In the genomic region with DNA sequence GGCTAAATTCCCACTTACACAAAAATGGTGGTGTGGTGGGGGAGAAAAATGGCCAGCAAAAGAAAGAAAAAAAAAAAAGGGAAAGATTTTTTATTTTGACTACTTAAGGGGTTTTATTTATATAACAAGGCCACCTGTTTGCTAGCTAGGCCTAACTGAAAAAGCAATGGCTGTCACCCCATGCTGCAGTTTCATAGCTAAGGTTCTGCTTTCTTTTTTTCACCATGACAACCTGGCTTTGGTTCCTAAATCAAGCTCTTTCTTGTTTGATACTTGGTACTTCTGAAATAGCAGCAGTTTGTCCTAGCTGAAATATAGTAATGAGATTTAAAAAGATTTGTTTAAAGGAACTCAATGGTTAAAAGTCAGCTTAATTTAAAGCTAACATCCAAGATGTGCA, we compare ENCODE assay signal across 30 cellular contexts.
A peak's percentile ranks its signal among the peaks of the same experiment; 100 is the strongest.
DNase-seq lines count a peak whose midpoint lies in the region; ATAC-seq lines count a peak whose summit lies in the region.
"Had no signal": no experiment of that assay in that cellular context is flagged by ENCODE, and none has a peak within 500 bp of the region (broad histone marks: within the 10 kb centered on the region; RNA-seq: fewer than 3 reads in every experiment).

No MANE protein-coding gene starts in this region.

- no peak overlapping the region for H3K27ac Mint-ChIP-seq in activated CD4-positive, alpha-beta T cell treated with anti-CD3 and anti-CD28 coated beads, Interleukin-2, amount 10 ng/mL, durations not matched to agents 24 days and 14 days
- H3K27ac Mint-ChIP-seq: activated naive CD8-positive, alpha-beta T cell treated with anti-CD3 and anti-CD28 coated beads, Interleukin-2, amount 10 ng/mL, durations not matched to agents 7 days and 5 days; dendritic cell treated with granulocyte-macrophage colony-stimulating factor and Interleukin-4, amounts not matched to agents 40 ng/mL and 50 ng/mL, for 4 days; IgD-negative memory B cell; neural progenitor cell; T-helper 17 cell had no signal

- intact Hi-C loops in activated CD4-positive, alpha-beta T cell treated with anti-CD3 and anti-CD28 coated beads, Interleukin-2, amount 10 ng/mL, durations not matched to agents 24 days and 14 days (cut with micrococcal nuclease), result no loop called here
- intact Hi-C loops in Right ventricle myocardium superior (cut with DNase I), result no loop called here

- peak; percentile 82 for ATAC-seq in GM18499 (IDR thresholded peaks at IDR 0.05; ENCODE audit: insufficient read depth, unreplicated experiment)
- peak; percentile 61 for ATAC-seq in GM19463 (IDR thresholded peaks at IDR 0.05; ENCODE audit: unreplicated experiment)
- ATAC-seq in HG03432 (IDR thresholded peaks at IDR 0.05; ENCODE audit: unreplicated experiment), result peak; percentile 44
- ATAC-seq in Right ventricle myocardium superior (ENCODE audit: poor library complexity), result no peak
- no peak for ATAC-seq in GM18907 (IDR thresholded peaks at IDR 0.05; ENCODE audit: unreplicated experiment)
- ATAC-seq: heart right ventricle, right lobe of liver, T-helper 17 cell had no signal

- DNase-seq in medulla oblongata (ENCODE audit: extremely low spot score) (peak; percentile 26), Right ventricle myocardium superior (no peak)
- no peak for DNase-seq in activated CD4-positive, alpha-beta T cell treated with anti-CD3 and anti-CD28 coated beads, Interleukin-2, amount 10 ng/mL, durations not matched to agents 24 days and 14 days
- DNase-seq: activated CD4-positive, CD25-positive, alpha-beta regulatory T cell treated with anti-CD3 and anti-CD28 coated beads, Interleukin-2, amount 50 U/mL, for 72 hours; activated naive CD8-positive, alpha-beta T cell treated with anti-CD3 and anti-CD28 coated beads, Interleukin-2, amount 10 ng/mL, durations not matched to agents 7 days and 5 days; activated T-cell treated with anti-CD3 and anti-CD28 coated beads for 4 hours; C1 segment of cervical spinal cord; central memory CD4-positive, alpha-beta T cell; COR-L47; DND-41; esophagus squamous epithelium; foreskin melanocyte; heart right ventricle; NCI-H1105 treated with DMSO at 0.1 percent for 48 hours; NCI-H2029; NCI-H2227 treated with DMSO at 0.1 percent for 48 hours; NCI-H69; posterior cingulate gyrus; right lobe of liver; SK-N-SH; stimulated activated CD4-positive, alpha-beta T cell treated with anti-CD3 and anti-CD28 coated beads, Interleukin-2, amount 100 ng/mL, for 48 hours; T-helper 17 cell; trophoblast cell had no signal

- H3K27me3 Mint-ChIP-seq in activated CD4-positive, alpha-beta T cell treated with anti-CD3 and anti-CD28 coated beads, Interleukin-2, amount 10 ng/mL, durations not matched to agents 24 days and 14 days, result no peaks in the 10 kb centered on the region
- H3K27me3 Mint-ChIP-seq: activated naive CD8-positive, alpha-beta T cell treated with anti-CD3 and anti-CD28 coated beads, Interleukin-2, amount 10 ng/mL, durations not matched to agents 7 days and 5 days; dendritic cell treated with granulocyte-macrophage colony-stimulating factor and Interleukin-4, amounts not matched to agents 40 ng/mL and 50 ng/mL, for 4 days; IgD-negative memory B cell had no signal

- no peaks in the 10 kb centered on the region for H3K36me3 Mint-ChIP-seq in activated CD4-positive, alpha-beta T cell treated with anti-CD3 and anti-CD28 coated beads, Interleukin-2, amount 10 ng/mL, durations not matched to agents 24 days and 14 days (ENCODE audit: low read depth)
- H3K36me3 Mint-ChIP-seq: activated naive CD8-positive, alpha-beta T cell treated with anti-CD3 and anti-CD28 coated beads, Interleukin-2, amount 10 ng/mL, durations not matched to agents 7 days and 5 days; IgD-negative memory B cell had no signal

- H3K9me3 Mint-ChIP-seq in activated CD4-positive, alpha-beta T cell treated with anti-CD3 and anti-CD28 coated beads, Interleukin-2, amount 10 ng/mL, durations not matched to agents 24 days and 14 days, result peaks cover under 1% of the 10 kb centered on the region

- no peaks in the 10 kb centered on the region for H3K4me1 Mint-ChIP-seq in activated CD4-positive, alpha-beta T cell treated with anti-CD3 and anti-CD28 coated beads, Interleukin-2, amount 10 ng/mL, durations not matched to agents 24 days and 14 days
- H3K4me1 Mint-ChIP-seq: activated naive CD8-positive, alpha-beta T cell treated with anti-CD3 and anti-CD28 coated beads, Interleukin-2, amount 10 ng/mL, durations not matched to agents 7 days and 5 days; IgD-negative memory B cell; neural progenitor cell; T-helper 17 cell had no signal

- no peak overlapping the region for H3K4me3 Mint-ChIP-seq in activated CD4-positive, alpha-beta T cell treated with anti-CD3 and anti-CD28 coated beads, Interleukin-2, amount 10 ng/mL, durations not matched to agents 24 days and 14 days
- H3K4me3 Mint-ChIP-seq: activated naive CD8-positive, alpha-beta T cell treated with anti-CD3 and anti-CD28 coated beads, Interleukin-2, amount 10 ng/mL, durations not matched to agents 7 days and 5 days; dendritic cell treated with granulocyte-macrophage colony-stimulating factor and Interleukin-4, amounts not matched to agents 40 ng/mL and 50 ng/mL, for 4 days; IgD-negative memory B cell; neural progenitor cell; T-helper 17 cell had no signal

Comparison
In these comparisons a context has a peak if more than half of its experiments do, and no peak if none do; other contexts are left out.
1. ATAC-seq: peak in GM18499 (single experiment), GM19463 (single experiment) and HG03432 (single experiment); none in Right ventricle myocardium superior (single experiment) and GM18907 (single experiment).